1 cellular context compared by ENCODE assay signal in the genomic region with DNA sequence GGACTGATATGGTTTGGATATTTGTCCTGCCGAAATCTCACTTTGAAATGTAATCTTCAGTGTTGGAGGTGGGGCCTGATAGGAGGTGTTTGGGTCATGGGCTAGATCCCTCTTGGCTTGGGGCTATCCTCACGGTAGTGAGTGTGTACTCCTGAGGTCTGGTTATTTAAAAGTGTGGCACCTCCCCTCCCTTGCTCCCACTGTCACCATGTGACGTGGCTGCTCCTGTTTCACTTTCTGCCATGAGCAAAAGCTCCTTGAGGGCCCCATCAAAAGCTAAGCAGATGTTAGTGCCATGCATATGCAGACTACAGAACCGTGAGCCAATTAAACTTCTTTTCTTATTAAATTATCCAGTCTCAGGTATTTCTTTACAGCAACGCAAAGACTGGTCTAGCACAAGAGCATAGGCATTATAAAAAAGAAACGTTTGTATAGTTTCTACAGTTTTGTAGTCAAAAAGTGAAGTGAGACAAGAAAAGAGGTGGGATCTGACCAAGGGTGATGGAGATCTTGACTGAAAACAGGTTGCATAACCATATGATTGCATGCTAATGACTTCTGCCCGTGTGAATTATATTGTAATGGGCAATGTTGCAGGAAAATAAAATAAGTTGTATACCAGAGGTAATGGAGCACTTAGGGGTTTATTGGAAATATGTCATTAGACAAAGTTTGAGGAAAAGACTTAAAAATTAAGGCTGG.
TF ChIP-seq lines count a peak whose summit lies in the region.

No MANE protein-coding gene starts in this region.

TF ChIP-seq in SK-N-SH treated with all-trans-retinoic acid at 6 μM for 48 hours, 23 proteins besides CTCF, POLR2A, EP300 and RAD21 (continued from another document):
- TF ChIP-seq, protein P1, sequence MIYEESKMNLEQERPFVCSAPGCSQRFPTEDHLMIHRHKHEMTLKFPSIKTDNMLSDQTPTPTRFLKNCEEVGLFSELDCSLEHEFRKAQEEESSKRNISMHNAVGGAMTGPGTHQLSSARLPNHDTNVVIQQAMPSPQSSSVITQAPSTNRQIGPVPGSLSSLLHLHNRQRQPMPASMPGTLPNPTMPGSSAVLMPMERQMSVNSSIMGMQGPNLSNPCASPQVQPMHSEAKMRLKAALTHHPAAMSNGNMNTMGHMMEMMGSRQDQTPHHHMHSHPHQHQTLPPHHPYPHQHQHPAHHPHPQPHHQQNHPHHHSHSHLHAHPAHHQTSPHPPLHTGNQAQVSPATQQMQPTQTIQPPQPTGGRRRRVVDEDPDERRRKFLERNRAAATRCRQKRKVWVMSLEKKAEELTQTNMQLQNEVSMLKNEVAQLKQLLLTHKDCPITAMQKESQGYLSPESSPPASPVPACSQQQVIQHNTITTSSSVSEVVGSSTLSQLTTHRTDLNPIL (CRISPR knock-in tag; IDR thresholded peaks at IDR 0.05; ENCODE audit: low read depth) = no peak
- no peak for TF ChIP-seq SNAI2 (CRISPR knock-in tag; IDR thresholded peaks at IDR 0.05)
- TF ChIP-seq, protein P2, sequence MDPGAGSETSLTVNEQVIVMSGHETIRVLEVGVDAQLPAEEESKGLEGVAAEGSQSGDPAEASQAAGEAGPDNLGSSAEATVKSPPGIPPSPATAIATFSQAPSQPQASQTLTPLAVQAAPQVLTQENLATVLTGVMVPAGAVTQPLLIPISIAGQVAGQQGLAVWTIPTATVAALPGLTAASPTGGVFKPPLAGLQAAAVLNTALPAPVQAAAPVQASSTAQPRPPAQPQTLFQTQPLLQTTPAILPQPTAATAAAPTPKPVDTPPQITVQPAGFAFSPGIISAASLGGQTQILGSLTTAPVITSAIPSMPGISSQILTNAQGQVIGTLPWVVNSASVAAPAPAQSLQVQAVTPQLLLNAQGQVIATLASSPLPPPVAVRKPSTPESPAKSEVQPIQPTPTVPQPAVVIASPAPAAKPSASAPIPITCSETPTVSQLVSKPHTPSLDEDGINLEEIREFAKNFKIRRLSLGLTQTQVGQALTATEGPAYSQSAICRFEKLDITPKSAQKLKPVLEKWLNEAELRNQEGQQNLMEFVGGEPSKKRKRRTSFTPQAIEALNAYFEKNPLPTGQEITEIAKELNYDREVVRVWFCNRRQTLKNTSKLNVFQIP (CRISPR knock-in tag; IDR thresholded peaks at IDR 0.05; ENCODE audit: borderline replicate concordance, low read depth) = no peak
- no peak for TF ChIP-seq ZFP3 (CRISPR knock-in tag; IDR thresholded peaks at IDR 0.05)
- no peak for TF ChIP-seq ZNF70 (CRISPR knock-in tag; IDR thresholded peaks at IDR 0.05)
